ENCODE assay signal across 9 cellular contexts in genomic region chr11:65445604-65446445, GRCh38. TPM values are rescaled to one million over a fixed set of nuclear protein-coding genes. Genes with fewer than 3 reads are reported as not detected.
DNase-seq lines count a peak whose midpoint lies in the region; ATAC-seq and TF ChIP-seq lines count a peak whose summit lies in the region.
"Had no signal": no experiment of that assay in that cellular context is flagged by ENCODE, and none has a peak within 500 bp of the region (broad histone marks: within the 10 kb centered on the region; RNA-seq: fewer than 3 reads in every experiment).

No MANE protein-coding gene starts in this region.

- no peak for TF ChIP-seq CTCF in Panc1 (IDR thresholded peaks at IDR 0.05)
- no peak for TF ChIP-seq CTCF in endodermal cell (conservative IDR thresholded peaks at IDR 0.05)

- peak overlapping the region in 8 of 11 experiments; percentile 21 to 63 (median 38); a peak in 14 of 22 replicates for H3K9ac ChIP-seq in BLaER1 treated with 17β-estradiol and CSF1 and Interleukin-3, amounts not matched to agents 10 nM and 100 nM
- H3K9ac ChIP-seq in endodermal cell (ENCODE audit: extremely low read depth, low read length, poor library complexity, severe bottlenecking) = no peak overlapping the region

- no peaks in the 10 kb centered on the region for H3K27me3 ChIP-seq in BLaER1 treated with 17β-estradiol and CSF1 and Interleukin-3, amounts not matched to agents 10 nM and 100 nM
- H3K27me3 ChIP-seq in Panc1 (ENCODE audit: control insufficient read depth, insufficient read depth, low read length) (no peaks in the 10 kb centered on the region), endodermal cell (ENCODE audit: control insufficient read depth, insufficient read depth, low read length, poor library complexity, severe bottlenecking) (no peaks in the 10 kb centered on the region)

- intact Hi-C loops in Panc1 (cut with micrococcal nuclease; ENCODE audit: unreplicated experiment) = no loop called here

- CTCF ChIA-PET in Panc1 (lab: Charles Lee) = interaction anchor here (1.7 kb wide), 1 partner anchor 23 kb away, joined by 4 read pairs; no protein-coding TSS in a partner anchor

- DNase-seq in Panc1 (ENCODE audit: low read depth, low spot score) (no peak), endodermal cell (peak; percentile 55), AG08396 (ENCODE audit: low spot score) (no peak)
- DNase-seq in natural killer cell treated with Interleukin-12 subunit alpha and Interleukin-12 subunit beta and Interleukin-15 and Interleukin-18, amount 100 ng/mL, for 72 hours (ENCODE audit: low spot score) = no peak
- DNase-seq: central memory CD4-positive, alpha-beta T cell had no signal

- 92 to 100% methylated on average over 4 to 11 of the region's 11 CpGs for WGBS in endodermal cell (ENCODE audit: insufficient coverage in 1 of 2, insufficient read length in 1 of 2), 2 experiments

- ATAC-seq in Panc1 (peak; percentile 2), HG03378 (IDR thresholded peaks at IDR 0.05; ENCODE audit: unreplicated experiment) (no peak), HG02840 (IDR thresholded peaks at IDR 0.05; ENCODE audit: low FRiP score, unreplicated experiment) (no peak), HG02870 (IDR thresholded peaks at IDR 0.05; ENCODE audit: unreplicated experiment) (no peak)
- peak in 1 of 2 donors; percentile 15 for ATAC-seq in natural killer cell treated with Interleukin-12 subunit alpha and Interleukin-12 subunit beta and Interleukin-15 and Interleukin-18, amount 100 ng/mL, for 72 hours

- peaks cover 5% of the 10 kb centered on the region for H3K4me1 Mint-ChIP-seq in endodermal cell
- H3K4me1 Mint-ChIP-seq in natural killer cell treated with Interleukin-12 subunit alpha and Interleukin-12 subunit beta and Interleukin-15 and Interleukin-18, amount 100 ng/mL, for 72 hours (ENCODE audit: low read depth in 2 of 2) = peaks cover 27 to 34% of the 10 kb centered on the region in 2 donors

- H3K27ac ChIP-seq in BLaER1 treated with 17β-estradiol and CSF1 and Interleukin-3, amounts not matched to agents 10 nM and 100 nM = peak overlapping the region in 10 of 11 experiments; percentile 32 to 89 (median 53); a peak in 20 of 22 replicates
- H3K27ac ChIP-seq in Panc1 (ENCODE audit: low read length) = peak overlapping the region; percentile 93
- no peak overlapping the region for H3K27ac ChIP-seq in endodermal cell (ENCODE audit: low read depth, low read length)

- no peaks in the 10 kb centered on the region for H3K27me3 Mint-ChIP-seq in endodermal cell (ENCODE audit: insufficient read depth)
- no peaks in the 10 kb centered on the region for H3K27me3 Mint-ChIP-seq in natural killer cell treated with Interleukin-12 subunit alpha and Interleukin-12 subunit beta and Interleukin-15 and Interleukin-18, amount 100 ng/mL, for 72 hours

- H3K27ac Mint-ChIP-seq in endodermal cell = no peak overlapping the region
- H3K27ac Mint-ChIP-seq in natural killer cell treated with Interleukin-12 subunit alpha and Interleukin-12 subunit beta and Interleukin-15 and Interleukin-18, amount 100 ng/mL, for 72 hours = peak overlapping the region; percentile 33 to 61

- H4K20me1 ChIP-seq in BLaER1 treated with 17β-estradiol and CSF1 and Interleukin-3, amounts not matched to agents 10 nM and 100 nM = peaks cover 24 to 85% (median 53%) of the 10 kb centered on the region in 11 experiments; a peak in 19 of 22 replicates

- peaks cover 28 to 92% (median 80%) of the 10 kb centered on the region in 10 experiments for H3K4me1 ChIP-seq in BLaER1 treated with 17β-estradiol and CSF1 and Interleukin-3, amounts not matched to agents 10 nM and 100 nM
- H3K4me1 ChIP-seq in Panc1 (ENCODE audit: control insufficient read depth, insufficient read depth, low read length) (peaks cover 87% of the 10 kb centered on the region), endodermal cell (ENCODE audit: control insufficient read depth, insufficient read depth, low read length) (no peaks in the 10 kb centered on the region)

- peaks cover 0 to 12% (median 0%) of the 10 kb centered on the region in 11 experiments; a peak in 4 of 22 replicates for H3K9me3 ChIP-seq in BLaER1 treated with 17β-estradiol and CSF1 and Interleukin-3, amounts not matched to agents 10 nM and 100 nM (replicated peaks in 1 of 11)
- H3K9me3 ChIP-seq in Panc1 (ENCODE audit: control insufficient read depth, insufficient read depth, low read depth, low read length) (no peaks in the 10 kb centered on the region), endodermal cell (ENCODE audit: control insufficient read depth, low read length) (no peaks in the 10 kb centered on the region)

- POLR2A ChIA-PET in Panc1 (lab: Charles Lee) = interaction anchor here (0.5 to 3.5 kb wide), 13 partner anchors 18 to 158 kb away, joined by 3 to 8 read pairs (median 4); partner anchors contain the start of gene MALAT1

- BruUV-seq in Panc1 (replicated peaks; lab: Mats Ljungman, UMichigan) = no TSS peak

- in situ Hi-C loops in Panc1 (cut with HindIII; ENCODE audit: low pct_unique_long_range_greater_than_20kb, low sequenced_read_pairs) = no loop called here

- peaks cover 20% of the 10 kb centered on the region for H3K9me3 Mint-ChIP-seq in endodermal cell
- H3K9me3 Mint-ChIP-seq in natural killer cell treated with Interleukin-12 subunit alpha and Interleukin-12 subunit beta and Interleukin-15 and Interleukin-18, amount 100 ng/mL, for 72 hours = no peaks in the 10 kb centered on the region

- peak overlapping the region in 9 of 11 experiments; percentile 3 to 93 (median 70); a peak in 17 of 22 replicates for H3K4me2 ChIP-seq in BLaER1 treated with 17β-estradiol and CSF1 and Interleukin-3, amounts not matched to agents 10 nM and 100 nM

- H3K4me3 Mint-ChIP-seq in endodermal cell = no peak overlapping the region
- no peak overlapping the region for H3K4me3 Mint-ChIP-seq in natural killer cell treated with Interleukin-12 subunit alpha and Interleukin-12 subunit beta and Interleukin-15 and Interleukin-18, amount 100 ng/mL, for 72 hours

- peaks cover 41% of the 10 kb centered on the region for H3K36me3 Mint-ChIP-seq in endodermal cell (ENCODE audit: low read depth)
- no peaks in the 10 kb centered on the region for H3K36me3 Mint-ChIP-seq in natural killer cell treated with Interleukin-12 subunit alpha and Interleukin-12 subunit beta and Interleukin-15 and Interleukin-18, amount 100 ng/mL, for 72 hours

- H3K36me3 ChIP-seq in BLaER1 treated with 17β-estradiol and CSF1 and Interleukin-3, amounts not matched to agents 10 nM and 100 nM = peaks cover 0 to 49% (median 0%) of the 10 kb centered on the region in 11 experiments; a peak in 5 of 22 replicates
- no peaks in the 10 kb centered on the region for H3K36me3 ChIP-seq in Panc1 (ENCODE audit: control insufficient read depth, insufficient read depth, low read length)
- peaks cover 35% of the 10 kb centered on the region for H3K36me3 ChIP-seq in endodermal cell (ENCODE audit: control insufficient read depth, insufficient read depth, low read length)

- no peak overlapping the region; a peak in 1 of 20 replicates for H3K4me3 ChIP-seq in BLaER1 treated with 17β-estradiol and CSF1 and Interleukin-3, amounts not matched to agents 10 nM and 100 nM
- no peak overlapping the region for H3K4me3 ChIP-seq in Panc1 (ENCODE audit: low read depth in 2 of 2, low read length in 2 of 2)
- no peak overlapping the region for H3K4me3 ChIP-seq in endodermal cell (ENCODE audit: low read length)

RNA-seq across cellular contexts. Expression of gene NEAT1, which starts 23.2 kb away (rescaled TPM):
- total RNA-seq in Panc1 (2021; ENCODE audit: unreplicated experiment) (731 TPM), endodermal cell (10 to 100 TPM; 61.3 to 85.2 TPM)
- 190 TPM for polyA plus RNA-seq in Panc1 (2012; ENCODE audit: insufficient read length)
- polyA plus RNA-seq in endodermal cell (2013, experiment 1 of 2) = 21.0 TPM
- 14.2 TPM for polyA plus RNA-seq in endodermal cell (2013, experiment 2 of 2)
- total RNA-seq in natural killer cell treated with Interleukin-12 subunit alpha and Interleukin-12 subunit beta and Interleukin-15 and Interleukin-18, amount 100 ng/mL, for 72 hours = 100 to 1,000 TPM; 432 to 571 TPM

RNA-seq across cellular contexts. Expression of gene MALAT1, which starts 53.0 kb away (rescaled TPM):
- total RNA-seq in Panc1 (2021; ENCODE audit: unreplicated experiment) (13,645 TPM), endodermal cell (1,000 to 10,000 TPM; 5,233 to 6,894 TPM)
- polyA plus RNA-seq in Panc1 (2012; ENCODE audit: insufficient read length) = 690 TPM
- polyA plus RNA-seq in endodermal cell (2013, experiment 1 of 2) = 1,429 TPM
- polyA plus RNA-seq in endodermal cell (2013, experiment 2 of 2) = 1,867 TPM
- total RNA-seq in natural killer cell treated with Interleukin-12 subunit alpha and Interleukin-12 subunit beta and Interleukin-15 and Interleukin-18, amount 100 ng/mL, for 72 hours = 1,000 to 10,000 TPM; 6,610 to 7,236 TPM

RNA-seq across cellular contexts. Expression of gene FRMD8, which starts 59.4 kb away (rescaled TPM):
- 85.8 TPM for total RNA-seq in Panc1 (2021; ENCODE audit: unreplicated experiment)
- 76.7 TPM for polyA plus RNA-seq in Panc1 (2012; ENCODE audit: insufficient read length)
- 10 to 100 TPM; 27.4 to 29.6 TPM for total RNA-seq in endodermal cell
- polyA plus RNA-seq in endodermal cell (2013, experiment 1 of 2) = 10.8 TPM
- polyA plus RNA-seq in endodermal cell (2013, experiment 2 of 2) = 11.9 TPM
- 10 to 100 TPM; 50.5 to 68.4 TPM for total RNA-seq in natural killer cell treated with Interleukin-12 subunit alpha and Interleukin-12 subunit beta and Interleukin-15 and Interleukin-18, amount 100 ng/mL, for 72 hours
